Comparison of ENCODE assay signal across 1 cellular context in the genomic region with DNA sequence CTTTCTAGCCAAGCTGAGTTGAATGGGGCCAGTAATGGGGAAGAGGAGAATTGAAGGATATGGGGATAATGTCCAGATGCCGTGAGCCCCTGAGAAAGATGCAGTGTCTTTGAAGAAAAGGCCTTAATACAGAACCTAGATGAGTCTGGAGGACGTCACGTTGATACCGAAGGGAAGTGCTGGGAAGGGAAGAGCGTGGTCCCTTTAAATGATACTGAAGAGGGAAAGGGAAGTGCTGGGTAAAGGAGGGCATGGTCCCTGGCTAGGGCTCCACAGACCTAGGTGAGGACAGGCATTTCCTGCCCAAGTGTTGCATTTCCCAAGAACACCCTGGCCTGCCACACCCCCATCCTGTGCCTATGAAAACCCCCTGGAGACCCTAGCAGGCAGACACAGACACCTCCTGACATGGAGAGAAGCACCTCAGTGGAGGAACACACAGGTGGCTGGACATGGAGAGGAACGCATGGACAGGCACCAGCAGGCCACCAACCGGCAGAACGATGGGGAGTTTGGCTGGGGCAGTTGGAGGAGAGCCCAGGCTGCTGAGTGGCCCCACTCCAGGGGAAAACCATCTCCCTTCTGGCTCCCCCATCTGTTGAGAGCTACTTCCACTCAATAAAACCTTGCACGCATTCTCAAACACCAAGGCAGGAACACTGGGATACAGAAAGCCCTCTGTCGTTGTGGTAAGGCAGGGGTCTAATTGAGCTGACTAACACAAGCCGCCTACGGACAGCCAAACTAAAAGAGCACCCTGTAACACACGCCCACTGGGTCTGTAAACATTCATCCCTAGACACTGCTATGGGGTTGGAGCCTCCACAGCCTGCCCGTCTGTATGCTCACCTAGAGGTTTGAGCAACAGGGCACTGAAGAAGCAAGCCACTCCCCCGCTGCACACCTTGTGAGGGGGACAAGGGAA.
TF ChIP-seq lines count a peak whose summit lies in the region.

No MANE protein-coding gene starts in this region.

TF ChIP-seq in IMR-90, 13 proteins besides CTCF, POLR2A, EP300 and RAD21 (continued from another document):
- TF ChIP-seq BHLHE40 (IDR thresholded peaks at IDR 0.05; ENCODE audit: low read depth, low read length) (no peak), CHD1 (IDR thresholded peaks at IDR 0.05; ENCODE audit: low read depth, low read length) (no peak), RCOR1 (IDR thresholded peaks at IDR 0.05; ENCODE audit: insufficient replicate concordance, low read length) (no peak), FOS (IDR thresholded peaks at IDR 0.05; ENCODE audit: low read depth, low read length) (no peak), MXI1 (IDR thresholded peaks at IDR 0.05; ENCODE audit: borderline replicate concordance, low read depth, low read length) (no peak), MAZ (IDR thresholded peaks at IDR 0.05; ENCODE audit: borderline replicate concordance, low read depth, low read length) (no peak), NFE2L2 (IDR thresholded peaks at IDR 0.05; ENCODE audit: low read depth, low read length) (no peak), RFX5 (IDR thresholded peaks at IDR 0.05; ENCODE audit: low read depth, low read length) (no peak), MAFK (IDR thresholded peaks at IDR 0.05; ENCODE audit: low read depth, low read length) (no peak), CEBPB (IDR thresholded peaks at IDR 0.05; ENCODE audit: low read depth, low read length) (no peak)
